Comparison of ENCODE assay signal across 26 cellular contexts in the genomic region with DNA sequence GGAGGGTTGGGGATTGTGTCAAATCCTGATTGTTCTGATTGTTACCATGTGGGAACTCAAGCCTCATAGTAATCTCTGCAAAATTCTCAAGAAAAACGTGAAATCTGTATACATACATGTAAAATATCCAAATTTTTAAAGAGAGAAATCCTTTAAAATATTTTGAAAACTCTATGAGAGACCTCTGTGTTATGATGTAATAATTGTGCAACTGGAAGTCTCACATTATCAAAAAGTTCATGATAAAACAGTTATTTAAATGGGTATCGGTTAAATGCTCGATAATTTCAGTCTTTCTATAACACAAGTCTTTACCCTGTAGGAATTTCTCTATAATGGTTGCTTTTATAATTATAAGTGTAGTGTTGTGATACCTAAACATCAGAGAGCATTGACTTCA.
"Had no signal": no experiment of that assay in that cellular context is flagged by ENCODE, and none has a peak within 500 bp of the region (broad histone marks: within the 10 kb centered on the region; RNA-seq: fewer than 3 reads in every experiment).

No MANE protein-coding gene starts in this region.

- H3K27me3 ChIP-seq: stomach, suprapubic skin, testis, thyroid gland, tibial artery, tibial nerve, transverse colon, upper lobe of left lung, upper lobe of right lung, uterus, vagina had no signal

- H3K36me3 ChIP-seq: stomach, suprapubic skin, thoracic aorta, thyroid gland, tibial artery, tibial nerve, transverse colon, upper lobe of left lung, upper lobe of right lung, uterus, vagina had no signal

- H3K4me3 ChIP-seq: stomach, suprapubic skin, testis, thoracic aorta, thyroid gland, tibial artery, tibial nerve, transverse colon, upper lobe of left lung, upper lobe of right lung, uterus, vagina had no signal

- DNase-seq: stimulated activated CD4-positive, alpha-beta T cell treated with anti-CD3 and anti-CD28 coated beads, Interleukin-2, amount 100 ng/mL, for 48 hours; stimulated activated CD4-positive, alpha-beta T cell treated with anti-CD3 and anti-CD28 coated beads, Interleukin-4, amount 100 ng/mL, for 1 hour; stimulated activated CD4-positive, alpha-beta T cell treated with anti-CD3 and anti-CD28 coated beads, Interleukin-4, amount 100 ng/mL, for 24 hours; stimulated activated CD4-positive, alpha-beta T cell treated with anti-CD3 and anti-CD28 coated beads, Interleukin-4, amount 100 ng/mL, for 4 hours; stimulated activated CD8-positive, alpha-beta memory T cell treated with anti-CD3 and anti-CD28 coated beads, Interleukin-4, amount 100 ng/mL, for 48 hours; stimulated activated naive B cell treated with anti-CD40 and anti-IgM and Interleukin-4, amounts not matched to agents 10 μg/mL and 1 μg/mL and 100 μg/mL, for 72 hours; stimulated activated naive CD4-positive, alpha-beta T cell; stimulated activated naive CD4-positive, alpha-beta T cell treated with Interleukin-2 at 50 U/mL for 16 hours; stimulated activated naive CD8-positive, alpha-beta T cell treated with anti-CD3 and anti-CD28 coated beads, Interleukin-15, amount 100 ng/mL, for 72 hours; stimulated activated naive CD8-positive, alpha-beta T cell treated with anti-CD3 and anti-CD28 coated beads, Interleukin-15, Interleukin-2, amounts not matched to agents 100 U/mL and 50 U/mL, for 24 hours; stomach; substantia nigra; testis; thyroid gland; tibial artery; transverse colon; trophoblast cell; upper lobe of left lung; upper lobe of right lung; uterus had no signal

- H3K27ac ChIP-seq: stomach, suprapubic skin, testis, thoracic aorta, thyroid gland, tibial artery, tibial nerve, transverse colon, upper lobe of left lung, upper lobe of right lung, uterus, vagina had no signal

- ATAC-seq: stimulated activated effector memory CD8-positive, alpha-beta T cell treated with anti-CD3 and anti-CD28 coated beads, Interleukin-12 subunit alpha, Interleukin-12 subunit beta, amount 100 ng/mL, for 72 hours; stimulated activated memory B cell treated with anti-CD40 and anti-IgM and Interleukin-4, amounts not matched to agents 10 μg/mL and 1 μg/mL and 100 μg/mL, for 72 hours; stimulated activated naive B cell treated with anti-CD40 and anti-IgM and Interleukin-4, amounts not matched to agents 10 μg/mL and 1 μg/mL and 100 μg/mL, for 72 hours; stimulated activated naive CD8-positive, alpha-beta T cell treated with anti-CD3 and anti-CD28 coated beads, Interleukin-15, amount 100 ng/mL, for 72 hours; stimulated activated naive CD8-positive, alpha-beta T cell treated with anti-CD3 and anti-CD28 coated beads, Interleukin-15, Interleukin-2, amounts not matched to agents 100 U/mL and 50 U/mL, for 24 hours; upper lobe of right lung had no signal

- H3K9me3 ChIP-seq: stomach, suprapubic skin, testis, thoracic aorta, thyroid gland, tibial artery, tibial nerve, transverse colon, upper lobe of left lung, upper lobe of right lung, uterus, vagina had no signal

- H3K4me1 ChIP-seq: stomach, suprapubic skin, testis, tibial artery, tibial nerve, transverse colon, upper lobe of left lung, upper lobe of right lung, uterus, vagina had no signal
